Comparison of ENCODE assay signal across 18 cellular contexts in the genomic region with DNA sequence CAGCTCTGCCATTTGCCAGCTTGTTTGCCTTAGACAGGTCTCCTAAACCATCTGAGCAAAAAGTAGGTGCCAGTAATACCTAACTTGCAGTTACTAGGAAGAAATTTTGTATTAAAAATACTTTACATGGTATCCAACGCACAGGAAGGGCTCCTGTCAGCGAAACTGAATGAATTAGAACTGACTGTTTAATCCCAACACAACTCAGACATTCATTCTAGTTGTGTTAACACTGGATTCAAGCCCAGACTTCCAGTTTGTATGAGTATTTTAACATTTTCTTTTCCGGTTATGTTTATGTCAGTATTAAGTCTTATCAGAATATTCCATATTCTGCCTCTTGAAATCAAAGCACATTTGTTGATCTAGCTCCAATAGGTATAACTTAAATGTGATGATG.
"Had no signal": no experiment of that assay in that cellular context is flagged by ENCODE, and none has a peak within 500 bp of the region (broad histone marks: within the 10 kb centered on the region; RNA-seq: fewer than 3 reads in every experiment).

No MANE protein-coding gene starts in this region.

- H3K36me3 ChIP-seq: ascending aorta, heart right ventricle, left ventricle myocardium inferior, right lobe of liver, WERI-Rb-1 had no signal

- DNase-seq: activated CD4-positive, alpha-beta T cell treated with anti-CD3 and anti-CD28 coated beads for 48 hours; activated CD8-positive, alpha-beta memory T cell treated with anti-CD3 and anti-CD28 coated beads, Interleukin-2, amount 50 U/mL, for 48 hours; activated CD8-positive, alpha-beta T cell treated with anti-CD3 and anti-CD28 coated beads, Interleukin-2, amount 10 ng/mL, durations not matched to agents 7 days and 5 days; activated naive CD4-positive, alpha-beta T cell treated with Interleukin-2 at 50 U/mL for 16 hours; activated naive CD8-positive, alpha-beta T cell treated with anti-CD3 and anti-CD28 coated beads, Interleukin-2, amount 50 U/mL, for 24 hours; caudate nucleus; endodermal cell; heart right ventricle; kidney; left ventricle myocardium inferior; right lobe of liver; T-cell; trophoblast cell; WERI-Rb-1 had no signal

- H3K27me3 ChIP-seq: ascending aorta, heart right ventricle, right lobe of liver had no signal

- H3K27ac ChIP-seq: ascending aorta, coronary artery, heart right ventricle, left ventricle myocardium inferior, right lobe of liver, WERI-Rb-1 had no signal

- H3K27me3 Mint-ChIP-seq: activated naive CD8-positive, alpha-beta T cell treated with anti-CD3 and anti-CD28 coated beads, Interleukin-2, amount 50 U/mL, for 24 hours had no signal

- H3K27ac Mint-ChIP-seq: activated CD8-positive, alpha-beta T cell treated with anti-CD3 and anti-CD28 coated beads, Interleukin-2, amount 10 ng/mL, durations not matched to agents 7 days and 5 days; activated naive CD8-positive, alpha-beta T cell treated with anti-CD3 and anti-CD28 coated beads, Interleukin-2, amount 50 U/mL, for 24 hours; endodermal cell; stimulated activated effector memory CD8-positive, alpha-beta T cell treated with anti-CD3 and anti-CD28 coated beads, Interleukin-12 subunit alpha, Interleukin-12 subunit beta, amount 100 ng/mL, for 72 hours; T-cell had no signal

- H3K4me3 Mint-ChIP-seq: activated CD8-positive, alpha-beta T cell treated with anti-CD3 and anti-CD28 coated beads, Interleukin-2, amount 10 ng/mL, durations not matched to agents 7 days and 5 days; activated naive CD8-positive, alpha-beta T cell treated with anti-CD3 and anti-CD28 coated beads, Interleukin-2, amount 50 U/mL, for 24 hours; endodermal cell; neural crest cell; stimulated activated effector memory CD8-positive, alpha-beta T cell treated with anti-CD3 and anti-CD28 coated beads, Interleukin-12 subunit alpha, Interleukin-12 subunit beta, amount 100 ng/mL, for 72 hours; T-cell had no signal

- H3K4me1 Mint-ChIP-seq: activated naive CD8-positive, alpha-beta T cell treated with anti-CD3 and anti-CD28 coated beads, Interleukin-2, amount 50 U/mL, for 24 hours; endodermal cell; stimulated activated effector memory CD8-positive, alpha-beta T cell treated with anti-CD3 and anti-CD28 coated beads, Interleukin-12 subunit alpha, Interleukin-12 subunit beta, amount 100 ng/mL, for 72 hours; T-cell had no signal

- ATAC-seq: activated CD8-positive, alpha-beta T cell treated with anti-CD3 and anti-CD28 coated beads, Interleukin-2, amount 10 ng/mL, durations not matched to agents 7 days and 5 days; activated naive CD8-positive, alpha-beta T cell treated with anti-CD3 and anti-CD28 coated beads, Interleukin-2, amount 50 U/mL, for 24 hours; heart right ventricle; right lobe of liver; stimulated activated effector memory CD8-positive, alpha-beta T cell treated with anti-CD3 and anti-CD28 coated beads, Interleukin-12 subunit alpha, Interleukin-12 subunit beta, amount 100 ng/mL, for 72 hours; T-cell had no signal

- H3K4me1 ChIP-seq: ascending aorta, heart right ventricle, right lobe of liver had no signal

- H3K4me3 ChIP-seq: ascending aorta, coronary artery, heart right ventricle, left ventricle myocardium inferior, right lobe of liver had no signal

- H3K9me3 Mint-ChIP-seq: activated naive CD8-positive, alpha-beta T cell treated with anti-CD3 and anti-CD28 coated beads, Interleukin-2, amount 50 U/mL, for 24 hours; endodermal cell; neural crest cell; T-cell had no signal

- H3K9me3 ChIP-seq: ascending aorta, heart right ventricle, left ventricle myocardium inferior, right lobe of liver had no signal

- H3K36me3 Mint-ChIP-seq: stimulated activated effector memory CD8-positive, alpha-beta T cell treated with anti-CD3 and anti-CD28 coated beads, Interleukin-12 subunit alpha, Interleukin-12 subunit beta, amount 100 ng/mL, for 72 hours; T-cell had no signal
